ENCODE assay signal across 21 cellular contexts in genomic region chr10:73163096-73163495, GRCh38. TPM values are rescaled to one million over a fixed set of nuclear protein-coding genes. Genes with fewer than 3 reads are reported as not detected.
DNase-seq lines count a peak whose midpoint lies in the region; ATAC-seq, FAIRE-seq and TF ChIP-seq lines count a peak whose summit lies in the region.
"Had no signal": no experiment of that assay in that cellular context is flagged by ENCODE, and none has a peak within 500 bp of the region (broad histone marks: within the 10 kb centered on the region; RNA-seq: fewer than 3 reads in every experiment).

No MANE protein-coding gene starts in this region.

- H3K9ac ChIP-seq in GM12878 (ENCODE audit: control insufficient read depth, insufficient read depth, low read length), result no peak overlapping the region

- H3K9me3 ChIP-seq in GM12878 (replicated peaks; ENCODE audit: control insufficient read depth, insufficient read depth, low read length), result no peaks in the 10 kb centered on the region; the same call in 2 of the 3 replicates
- H3K9me3 ChIP-seq: thoracic aorta had no signal

- no peak overlapping the region for H2AFZ ChIP-seq in GM12878 (ENCODE audit: control insufficient read depth, low read depth, low read length)

- no TSS peak for BruUV-seq in GM12878 (replicated peaks; lab: Mats Ljungman, UMichigan)

- WGBS in GM12878 (ENCODE audit: insufficient coverage, insufficient replicate concordance, low lambda C conversion rate, missing lambda C conversion rate), result 100% methylated on average over 2 of the region's 2 CpGs

- H3K4me1 ChIP-seq in GM12878 (ENCODE audit: control insufficient read depth, insufficient read depth, low read length), result no peaks in the 10 kb centered on the region
- H3K4me1 ChIP-seq: A549 had no signal

- peak overlapping the region; percentile 75 for H3K27ac Mint-ChIP-seq in activated T-cell treated with anti-CD3 and anti-CD28 coated beads, Interleukin-2, amount 50 U/mL, for 24 hours
- H3K27ac Mint-ChIP-seq in HFFc6 (peak overlapping the region; percentile 84), neural crest cell (ENCODE audit: unreplicated experiment) (no peak overlapping the region)
- H3K27ac Mint-ChIP-seq: nephron progenitor cell had no signal

- H3K79me2 ChIP-seq in GM12878 (ENCODE audit: control insufficient read depth, insufficient read depth, low read length), result peaks cover 57% of the 10 kb centered on the region

- TF ChIP-seq CTCF in HFFc6 (IDR thresholded peaks at IDR 0.05) (no peak), GM12878 (IDR thresholded peaks at IDR 0.05 in 2 of 3, conservative IDR thresholded peaks at IDR 0.05 in 1 of 3; ENCODE audit: control insufficient read depth in 2 of 3, extremely low read depth in 1 of 3, insufficient read depth in 1 of 3, low read depth in 3 of 3, low read length in 3 of 3) (no peak), neural crest cell (conservative IDR thresholded peaks at IDR 0.05) (no peak)

- H3K9me3 Mint-ChIP-seq in activated T-cell treated with anti-CD3 and anti-CD28 coated beads, Interleukin-2, amount 50 U/mL, for 24 hours, result no peaks in the 10 kb centered on the region
- H3K9me3 Mint-ChIP-seq in HFFc6 (peaks cover 12% of the 10 kb centered on the region), neural crest cell (no peaks in the 10 kb centered on the region)

- no peak for TF ChIP-seq EP300 in GM12878 (IDR thresholded peaks at IDR 0.05; ENCODE audit: borderline replicate concordance in 1 of 2, control insufficient read depth in 1 of 2, low read depth in 2 of 2, low read length in 2 of 2)

- no peak for TF ChIP-seq POLR2A in GM12878 (IDR thresholded peaks at IDR 0.05; ENCODE audit: low read depth, low read length)

- no peak for FAIRE-seq in GM12878 (lab: Jason Lieb, UNC)
- FAIRE-seq: A549 had no signal

- H3K27me3 ChIP-seq in GM12878 (replicated peaks in 1 of 2; ENCODE audit: control insufficient read depth in 2 of 2, insufficient read depth in 2 of 2, low read length in 1 of 2), result no peaks in the 10 kb centered on the region

- H3K27ac ChIP-seq in GM12878 (ENCODE audit: control insufficient read depth, insufficient read depth), result no peak overlapping the region
- H3K27ac ChIP-seq: A549, thoracic aorta had no signal

- RAD21 ChIA-PET in GM12878 (lab: Charles Lee; ENCODE audit: unreplicated experiment), result interaction anchor here (1.6 kb wide), 1 partner anchor 67 kb away, joined by 10 read pairs; no protein-coding TSS in a partner anchor

- in situ Hi-C loops in GM12878 (cut with MboI), result loop anchor here (5.0 to 10.0 kb wide), 2 partner anchors 66 to 798 kb away; partner anchors contain the start of gene P4HA1

- SMC1A ChIA-PET in GM12878 (lab: Charles Lee; ENCODE audit: uncharacterized antibody, unreplicated experiment), result interaction anchor here (0.8 to 1.1 kb wide), 4 partner anchors 9 to 69 kb away, joined by 3 to 4 read pairs (median 3); no protein-coding TSS in a partner anchor

- ATAC-seq in GM12878, result no peak
- no peak for ATAC-seq in HG02798 (IDR thresholded peaks at IDR 0.05; ENCODE audit: poor library complexity, unreplicated experiment)
- ATAC-seq in GM18873 (IDR thresholded peaks at IDR 0.05; ENCODE audit: low FRiP score, unreplicated experiment), result no peak
- ATAC-seq: A549; activated CD4-positive, CD25-positive, alpha-beta regulatory T cell treated with anti-CD3 and anti-CD28 coated beads, Interleukin-2, amount 50 U/mL, for 24 hours; sciatic nerve had no signal

- POLR2A ChIA-PET in GM12878 (lab: Charles Lee), result interaction anchor here (0.6 to 1.0 kb wide), 4 partner anchors 7 to 88 kb away, joined by 3 read pairs; partner anchors contain the start of gene NUDT13

- no peak for TF ChIP-seq RAD21 in GM12878 (IDR thresholded peaks at IDR 0.05; ENCODE audit: insufficient read depth, low read depth, low read length)

- DNase-seq in activated T-cell treated with anti-CD3 and anti-CD28 coated beads, Interleukin-2, amount 50 U/mL, for 24 hours, result no peak
- no peak for DNase-seq in activated T-cell treated with anti-CD3 and anti-CD28 coated beads, Interleukin-2, amount 50 U/mL, for 48 hours
- DNase-seq in HFFc6 (peak; percentile 23), GM12878 (ENCODE audit: low read depth, low spot score) (no peak), neural crest cell (ENCODE audit: low read depth, low spot score) (no peak), NCI-H2171 treated with DMSO at 0.1 percent for 48 hours (lab: John Stamatoyannopoulos, UW) (no peak)
- DNase-seq: activated effector memory CD4-positive, alpha-beta T cell treated with anti-CD3 and anti-CD28 coated beads, Interleukin-2, amount 50 U/mL, for 16 hours; aorta; effector CD4-positive, alpha-beta T cell; erythroblast; midbrain; NCI-H2171; NCI-H526 treated with DMSO at 0.1 percent for 48 hours; nephron progenitor cell; posterior cingulate gyrus had no signal

- CTCF ChIA-PET in GM12878 (lab: Yijun Ruan, JAX), result interaction anchor here (0.6 to 4.2 kb wide), 3 partner anchors 27 to 327 kb away, joined by 3 to 29 read pairs (median 4); partner anchors contain the start of gene P4HA1

- no peaks in the 10 kb centered on the region for H3K27me3 Mint-ChIP-seq in activated T-cell treated with anti-CD3 and anti-CD28 coated beads, Interleukin-2, amount 50 U/mL, for 24 hours
- H3K27me3 Mint-ChIP-seq in HFFc6 (ENCODE audit: insufficient read depth) (peaks cover 3% of the 10 kb centered on the region), neural crest cell (ENCODE audit: low read depth) (no peaks in the 10 kb centered on the region)

- no peak overlapping the region for H3K4me3 ChIP-seq in GM12878
- H3K4me3 ChIP-seq: A549, thoracic aorta had no signal

- intact Hi-C loops in GM12878 (cut with micrococcal nuclease; ENCODE audit: unreplicated experiment), result no loop called here

- H3K36me3 Mint-ChIP-seq in activated T-cell treated with anti-CD3 and anti-CD28 coated beads, Interleukin-2, amount 50 U/mL, for 24 hours (ENCODE audit: low read depth), result peaks cover 71% of the 10 kb centered on the region
- H3K36me3 Mint-ChIP-seq in HFFc6 (ENCODE audit: low read depth) (peaks cover 37% of the 10 kb centered on the region), neural crest cell (ENCODE audit: low read depth) (peaks cover 33% of the 10 kb centered on the region)

- H3K4me1 Mint-ChIP-seq in activated T-cell treated with anti-CD3 and anti-CD28 coated beads, Interleukin-2, amount 50 U/mL, for 24 hours (ENCODE audit: low read depth), result peaks cover 59% of the 10 kb centered on the region
- H3K4me1 Mint-ChIP-seq in HFFc6 (ENCODE audit: low read depth) (peaks cover 55% of the 10 kb centered on the region), neural crest cell (peaks cover 26% of the 10 kb centered on the region)

- no peaks in the 10 kb centered on the region for H4K20me1 ChIP-seq in GM12878 (ENCODE audit: control insufficient read depth, insufficient read depth)

- 0 out of 2 replicates have a peak overlapping the region, but pooled peaks have one; percentile 52 for H3K4me2 ChIP-seq in GM12878 (ENCODE audit: control insufficient read depth, insufficient read depth)
- H3K4me2 ChIP-seq: A549 had no signal

- H3K36me3 ChIP-seq in GM12878 (ENCODE audit: control insufficient read depth in 2 of 2, insufficient read depth in 2 of 2, low read length in 1 of 2), result peaks cover 0 to 7% of the 10 kb centered on the region in 2 experiments; a peak in 3 of 4 replicates
- H3K36me3 ChIP-seq: thoracic aorta had no signal

- no peak overlapping the region for H3K4me3 Mint-ChIP-seq in activated T-cell treated with anti-CD3 and anti-CD28 coated beads, Interleukin-2, amount 50 U/mL, for 24 hours
- H3K4me3 Mint-ChIP-seq in HFFc6 (peak overlapping the region; percentile 37), neural crest cell (peak overlapping the region; percentile 1)
- H3K4me3 Mint-ChIP-seq: nephron progenitor cell had no signal

RNA-seq across cellular contexts. Expression of gene ECD, which starts 4.7 kb away (rescaled TPM):
- total RNA-seq in HFFc6 (2021; fragmentation: NEBNext Ultra II Directional; extraction: Animal tissue kit (Norgen Biotek cat#: 25700)), result 10 to 100 TPM; 31.3 to 39.0 (median 33.6) TPM
- total RNA-seq in GM12878 (2013; cell fraction: nucleolus; rRNA removed), result 69.7 and 74.8 TPM in 2 replicates
- 45.7 and 51.4 TPM in 2 replicates for total RNA-seq in GM12878 (2014; rRNA removed)
- 40.4 and 42.3 TPM in 2 replicates for total RNA-seq in GM12878 (2014; rRNA removed; fragmentation: Illumina TruSeq; extraction: Trizol)
- total RNA-seq in GM12878 (2021), result 32.1 and 34.6 TPM in 2 replicates
- polyA plus RNA-seq in GM12878 (2011; ENCODE audit: low read depth), result 20.2 TPM
- 53.5 and 66.1 TPM in 2 replicates for polyA plus RNA-seq in GM12878 (2011; rRNA removed)
- 33.1 and 36.2 TPM in 2 replicates for polyA plus RNA-seq in GM12878 (2011; cell fraction: cytosol; rRNA removed)
- 25.8 and 31.0 TPM in 2 replicates for polyA plus RNA-seq in GM12878 (2011; cell fraction: nucleus; rRNA removed)
- 23.9 and 25.3 TPM in 2 replicates for polyA plus RNA-seq in GM12878 (2012)
- polyA plus RNA-seq in GM12878 (2014; fragmentation: Illumina TruSeq; extraction: Trizol), result 45.8 and 57.8 TPM in 2 replicates
- polyA plus RNA-seq in GM12878 (2014; fragmentation: Nextera tagmentation; extraction: Ambion mirVana), result 10 to 100 TPM; 27.3 to 29.9 TPM
- 33.0 and 33.8 TPM in 2 replicates for polyA plus RNA-seq in GM12878 (2014; rRNA removed)
- polyA plus RNA-seq in GM12878 (2016; fragmentation: Nextera tagmentation; extraction: Ambion mirVana), result 10 to 100 TPM; 59.0 to 61.6 TPM
- polyA minus RNA-seq in GM12878 (2011; rRNA and poly(A)+ RNA removed), result 36.0 and 44.8 TPM in 2 replicates
- 10.7 and 15.0 TPM in 2 replicates for polyA minus RNA-seq in GM12878 (2011; cell fraction: cytosol; rRNA and poly(A)+ RNA removed)
- polyA minus RNA-seq in GM12878 (2011; cell fraction: nucleus; rRNA and poly(A)+ RNA removed), result 20.9 and 35.1 TPM in 2 replicates
- total RNA-seq in neural crest cell, result 29.1 and 29.3 TPM in 2 replicates

RNA-seq across cellular contexts. Expression of gene FAM149B1, which starts 4.8 kb away (rescaled TPM):
- total RNA-seq in HFFc6 (2021; fragmentation: NEBNext Ultra II Directional; extraction: Animal tissue kit (Norgen Biotek cat#: 25700)), result 10 to 100 TPM; 16.9 to 21.9 (median 19.5) TPM
- total RNA-seq in GM12878 (2013; cell fraction: nucleolus; rRNA removed), result 21.3 and 25.1 TPM in 2 replicates
- total RNA-seq in GM12878 (2014; rRNA removed) (9.7 and 10.7 TPM in 2 replicates), GM12878 (2014; rRNA removed; fragmentation: Illumina TruSeq; extraction: Trizol) (10.7 and 12.0 TPM in 2 replicates), GM12878 (2021) (8.3 and 9.9 TPM in 2 replicates), neural crest cell (26.8 and 27.2 TPM in 2 replicates)
- 7.1 TPM for polyA plus RNA-seq in GM12878 (2011; ENCODE audit: low read depth)
- polyA plus RNA-seq in GM12878 (2011; rRNA removed) (20.9 and 27.8 TPM in 2 replicates), GM12878 (2014; fragmentation: Illumina TruSeq; extraction: Trizol) (13.4 and 19.6 TPM in 2 replicates), GM12878 (2014; fragmentation: Nextera tagmentation; extraction: Ambion mirVana) (10 to 100 TPM in 1 of 2 experiments, 1 to 10 TPM in 1; 6.6 to 11.6 TPM), GM12878 (2014; rRNA removed) (9.3 and 9.6 TPM in 2 replicates), GM12878 (2016; fragmentation: Nextera tagmentation; extraction: Ambion mirVana) (10 to 100 TPM; 12.3 to 13.4 TPM)
- 14.2 and 17.3 TPM in 2 replicates for polyA plus RNA-seq in GM12878 (2011; cell fraction: cytosol; rRNA removed)
- polyA plus RNA-seq in GM12878 (2011; cell fraction: nucleus; rRNA removed), result 17.3 and 26.2 TPM in 2 replicates
- 9.1 and 12.2 TPM in 2 replicates for polyA plus RNA-seq in GM12878 (2012)
- 17.8 and 18.2 TPM in 2 replicates for polyA minus RNA-seq in GM12878 (2011; rRNA and poly(A)+ RNA removed)
- polyA minus RNA-seq in GM12878 (2011; cell fraction: cytosol; rRNA and poly(A)+ RNA removed), result 3.3 and 3.5 TPM in 2 replicates
- polyA minus RNA-seq in GM12878 (2011; cell fraction: nucleus; rRNA and poly(A)+ RNA removed), result 6.8 and 8.7 TPM in 2 replicates

RNA-seq across cellular contexts. Expression of gene NUDT13, which starts 52.8 kb away (rescaled TPM):
- 1 to 10 TPM; 1.3 to 2.3 (median 2.1) TPM for total RNA-seq in HFFc6 (2021; fragmentation: NEBNext Ultra II Directional; extraction: Animal tissue kit (Norgen Biotek cat#: 25700))
- 5.3 and 5.6 TPM in 2 replicates for total RNA-seq in GM12878 (2013; cell fraction: nucleolus; rRNA removed)
- total RNA-seq in GM12878 (2014; rRNA removed) (1.0 and 1.5 TPM in 2 replicates), GM12878 (2014; rRNA removed; fragmentation: Illumina TruSeq; extraction: Trizol) (1.4 and 1.9 TPM in 2 replicates), GM12878 (2021) (0.72 and 0.88 TPM in 2 replicates), neural crest cell (3.4 and 4.6 TPM in 2 replicates)
- polyA plus RNA-seq in GM12878 (2011; ENCODE audit: low read depth), result 2.8 TPM
- polyA plus RNA-seq in GM12878 (2011; rRNA removed) (6.1 and 7.3 TPM in 2 replicates), GM12878 (2014; fragmentation: Illumina TruSeq; extraction: Trizol) (2.1 and 2.6 TPM in 2 replicates), GM12878 (2014; fragmentation: Nextera tagmentation; extraction: Ambion mirVana) (1 to 10 TPM; 1.5 to 2.6 TPM), GM12878 (2014; rRNA removed) (1.4 and 2.6 TPM in 2 replicates), GM12878 (2016; fragmentation: Nextera tagmentation; extraction: Ambion mirVana) (1 to 10 TPM; 1.1 to 1.9 TPM)
- polyA plus RNA-seq in GM12878 (2011; cell fraction: cytosol; rRNA removed), result 3.7 and 4.6 TPM in 2 replicates
- polyA plus RNA-seq in GM12878 (2011; cell fraction: nucleus; rRNA removed), result 4.7 and 5.1 TPM in 2 replicates
- 3.5 and 3.7 TPM in 2 replicates for polyA plus RNA-seq in GM12878 (2012)
- 2.0 and 2.5 TPM in 2 replicates for polyA minus RNA-seq in GM12878 (2011; rRNA and poly(A)+ RNA removed)
- 2.7 TPM in 1 of 2 replicates, not detected in the other for polyA minus RNA-seq in GM12878 (2011; cell fraction: cytosol; rRNA and poly(A)+ RNA removed)
- polyA minus RNA-seq in GM12878 (2011; cell fraction: nucleus; rRNA and poly(A)+ RNA removed), result 0.73 and 1.3 TPM in 2 replicates
